17 cellular contexts compared by ENCODE assay signal in genomic region chr1:225485991-225486530, GRCh38. TPM values are rescaled to one million over a fixed set of nuclear protein-coding genes. Genes with fewer than 3 reads are reported as not detected.
DNase-seq lines count a peak whose midpoint lies in the region; ATAC-seq, FAIRE-seq and TF ChIP-seq lines count a peak whose summit lies in the region.
"Had no signal": no experiment of that assay in that cellular context is flagged by ENCODE, and none has a peak within 500 bp of the region (broad histone marks: within the 10 kb centered on the region; RNA-seq: fewer than 3 reads in every experiment).

No MANE protein-coding gene starts in this region.

- DNase-seq in HCT116 (ENCODE audit: low read depth, low spot score) (no peak), astrocyte (ENCODE audit: low read depth) (no peak), sigmoid colon (peak; percentile 32), germinal center (ENCODE audit: low spot score) (no peak)
- DNase-seq: BE2C; Caco-2; CD8-positive, alpha-beta memory T cell; DND-41; GDM1; GOT3; KBM-7 had no signal

- H3K27ac Mint-ChIP-seq in astrocyte (ENCODE audit: unreplicated experiment), result peak overlapping the region; percentile 8

- RAD21 ChIA-PET in HCT116 (lab: Charles Lee; ENCODE audit: low non-redundant PET in 1 of 2, low total read pairs in 2 of 2, uncharacterized antibody in 2 of 2, unreplicated experiment in 2 of 2), result no interaction called here

- POLR2A ChIA-PET in HCT116 (lab: Charles Lee), result no interaction called here

- H3K79me2 ChIP-seq in HCT116 (ENCODE audit: insufficient read depth, low read length) (no peaks in the 10 kb centered on the region), astrocyte (ENCODE audit: insufficient read depth, low read length) (no peaks in the 10 kb centered on the region)

- TF ChIP-seq RAD21 in HCT116 (IDR thresholded peaks at IDR 0.05; ENCODE audit: low read depth), result no peak

- peaks cover 8% of the 10 kb centered on the region for H3K36me3 Mint-ChIP-seq in astrocyte (ENCODE audit: low read depth, unreplicated experiment)
- H3K36me3 Mint-ChIP-seq: CD8-positive, alpha-beta memory T cell had no signal

- H3K36me3 ChIP-seq in BLaER1 treated with 17β-estradiol and CSF1 and Interleukin-3, amounts not matched to agents 10 nM and 100 nM, result no peaks in the 10 kb centered on the region
- H3K36me3 ChIP-seq in HCT116 (ENCODE audit: control insufficient read depth in 1 of 2, insufficient read depth in 2 of 2, low read length in 2 of 2) (no peaks in the 10 kb centered on the region), astrocyte (ENCODE audit: insufficient read depth, low read length) (peaks cover 3% of the 10 kb centered on the region), sigmoid colon (no peaks in the 10 kb centered on the region)
- H3K36me3 ChIP-seq: BE2C, HAP-1 had no signal

- H3K9ac ChIP-seq in BLaER1 treated with 17β-estradiol and CSF1 and Interleukin-3, amounts not matched to agents 10 nM and 100 nM, result no peak overlapping the region
- H3K9ac ChIP-seq in HCT116 (ENCODE audit: low read length) (no peak overlapping the region), astrocyte (ENCODE audit: low read length) (no peak overlapping the region)

- CTCF ChIA-PET in HCT116 (lab: Charles Lee), result no interaction called here

- WGBS in sigmoid colon, 2 donors, result 94 to 95% methylated on average over 6 of the region's 6 CpGs

- H3K27me3 Mint-ChIP-seq in astrocyte (ENCODE audit: low read depth, unreplicated experiment), result no peaks in the 10 kb centered on the region

- peak overlapping the region in 8 of 11 experiments; percentile 20 to 85 (median 62); a peak in 15 of 22 replicates for H3K4me2 ChIP-seq in BLaER1 treated with 17β-estradiol and CSF1 and Interleukin-3, amounts not matched to agents 10 nM and 100 nM
- H3K4me2 ChIP-seq in HCT116 (ENCODE audit: low read length), result no peak overlapping the region
- no peak overlapping the region for H3K4me2 ChIP-seq in astrocyte (ENCODE audit: low read length)

- intact Hi-C loops in HCT116 (cut with micrococcal nuclease), result no loop called here
- intact Hi-C loops in sigmoid colon (cut with DNase I), result no loop called here

- no peak overlapping the region for H3K27ac ChIP-seq in BLaER1 treated with 17β-estradiol and CSF1 and Interleukin-3, amounts not matched to agents 10 nM and 100 nM
- H3K27ac ChIP-seq in HCT116 (ENCODE audit: low read depth, low read length) (no peak overlapping the region), astrocyte (ENCODE audit: low read depth, low read length) (no peak overlapping the region), sigmoid colon (peak overlapping the region in 1 of 4 donors; percentile 82)

- ATAC-seq in HCT116, result no peak
- ATAC-seq in GM19351 (IDR thresholded peaks at IDR 0.05; ENCODE audit: unreplicated experiment), result no peak
- ATAC-seq in GM18498 (IDR thresholded peaks at IDR 0.05; ENCODE audit: unreplicated experiment), result no peak

- no peaks in the 10 kb centered on the region for H3K9me3 ChIP-seq in BLaER1 treated with 17β-estradiol and CSF1 and Interleukin-3, amounts not matched to agents 10 nM and 100 nM (replicated peaks in 1 of 11)
- H3K9me3 ChIP-seq in HCT116 (ENCODE audit: control insufficient read depth in 1 of 2, insufficient read depth in 1 of 2, low read depth in 1 of 2, low read length in 2 of 2) (no peaks in the 10 kb centered on the region), astrocyte (ENCODE audit: insufficient read depth, low read depth, low read length) (no peaks in the 10 kb centered on the region), sigmoid colon (no peaks in the 10 kb centered on the region)
- H3K9me3 ChIP-seq: BE2C, Caco-2, HAP-1 had no signal

- no peak overlapping the region for H3K4me3 ChIP-seq in BLaER1 treated with 17β-estradiol and CSF1 and Interleukin-3, amounts not matched to agents 10 nM and 100 nM
- H3K4me3 ChIP-seq in HCT116 (replicated peaks in 1 of 2; ENCODE audit: low read depth in 1 of 2, low read length in 2 of 2) (no peak overlapping the region), astrocyte (ENCODE audit: insufficient read depth, low read depth, low read length) (no peak overlapping the region), sigmoid colon (no peak overlapping the region)
- H3K4me3 ChIP-seq: HAP-1 had no signal

- H3K9me2 ChIP-seq in HCT116 (ENCODE audit: insufficient read depth), result no peaks in the 10 kb centered on the region

- no peaks in the 10 kb centered on the region; a peak in 1 of 22 replicates for H4K20me1 ChIP-seq in BLaER1 treated with 17β-estradiol and CSF1 and Interleukin-3, amounts not matched to agents 10 nM and 100 nM
- no peaks in the 10 kb centered on the region for H4K20me1 ChIP-seq in HCT116 (ENCODE audit: insufficient read depth)
- H4K20me1 ChIP-seq in astrocyte (ENCODE audit: insufficient read depth, low read length), result peaks cover 36% of the 10 kb centered on the region

- H3K4me3 Mint-ChIP-seq in astrocyte (ENCODE audit: unreplicated experiment), result no peak overlapping the region
- H3K4me3 Mint-ChIP-seq: CD8-positive, alpha-beta memory T cell had no signal

- no peak overlapping the region for H2AFZ ChIP-seq in HCT116 (ENCODE audit: low read depth, low read length, poor library complexity, severe bottlenecking)
- H2AFZ ChIP-seq in astrocyte (ENCODE audit: low read depth, low read length), result no peak overlapping the region

- TF ChIP-seq CTCF in HCT116 (IDR thresholded peaks at IDR 0.05 in 2 of 3, conservative IDR thresholded peaks at IDR 0.05 in 1 of 3; ENCODE audit: borderline replicate concordance in 1 of 3, insufficient read depth in 1 of 3, low read depth in 2 of 3, low read length in 2 of 3) (no peak), astrocyte (IDR thresholded peaks at IDR 0.05; ENCODE audit: insufficient read depth, low read depth, low read length) (no peak), sigmoid colon (IDR thresholded peaks at IDR 0.05) (no peak)

- TF ChIP-seq EP300 in sigmoid colon (IDR thresholded peaks at IDR 0.05), result no peak

- TF ChIP-seq POLR2A in HCT116 (IDR thresholded peaks at IDR 0.05; ENCODE audit: borderline replicate concordance, extremely low read depth, insufficient read depth, insufficient read length) (no peak), sigmoid colon (IDR thresholded peaks at IDR 0.05) (no peak)

- H3K4me1 Mint-ChIP-seq in astrocyte (ENCODE audit: low read depth, unreplicated experiment), result peaks cover 32% of the 10 kb centered on the region
- H3K4me1 Mint-ChIP-seq: CD8-positive, alpha-beta memory T cell had no signal

- peaks cover 3 to 48% (median 41%) of the 10 kb centered on the region in 10 experiments for H3K4me1 ChIP-seq in BLaER1 treated with 17β-estradiol and CSF1 and Interleukin-3, amounts not matched to agents 10 nM and 100 nM
- H3K4me1 ChIP-seq in HCT116 (ENCODE audit: control insufficient read depth in 1 of 2, insufficient read depth in 2 of 2, low read length in 2 of 2), result no peaks in the 10 kb centered on the region
- H3K4me1 ChIP-seq in astrocyte (ENCODE audit: insufficient read depth, low read length), result peaks cover 9% of the 10 kb centered on the region
- H3K4me1 ChIP-seq in sigmoid colon, result peaks cover 0 to 60% (median 42%) of the 10 kb centered on the region in 4 donors
- H3K4me1 ChIP-seq: BE2C, Caco-2, HAP-1 had no signal

- BruUV-seq in HCT116 (replicated peaks; lab: Mats Ljungman, UMichigan), result no TSS peak

- peaks cover 2% of the 10 kb centered on the region for H3K9me3 Mint-ChIP-seq in astrocyte (ENCODE audit: unreplicated experiment)
- H3K9me3 Mint-ChIP-seq: CD8-positive, alpha-beta memory T cell had no signal

- FAIRE-seq in astrocyte (lab: Jason Lieb, UNC), result no peak
- FAIRE-seq: A204.1, GM12892 had no signal

- no peaks in the 10 kb centered on the region for H3K27me3 ChIP-seq in BLaER1 treated with 17β-estradiol and CSF1 and Interleukin-3, amounts not matched to agents 10 nM and 100 nM
- H3K27me3 ChIP-seq in HCT116 (ENCODE audit: insufficient read depth, low read length), result no peaks in the 10 kb centered on the region
- H3K27me3 ChIP-seq in astrocyte (ENCODE audit: insufficient read depth, low read length), result no peaks in the 10 kb centered on the region
- H3K27me3 ChIP-seq in sigmoid colon, result no peaks in the 10 kb centered on the region
- H3K27me3 ChIP-seq: BE2C had no signal

TF ChIP-seq in HCT116, 20 proteins besides CTCF, POLR2A, EP300 and RAD21:
- TF ChIP-seq SIN3A (IDR thresholded peaks at IDR 0.05; ENCODE audit: low read depth) (no peak), MAX (IDR thresholded peaks at IDR 0.05) (no peak), POLR2AphosphoS5 (IDR thresholded peaks at IDR 0.05; ENCODE audit: low read depth, low read length) (peak; percentile 21; the same call in 1 of the 2 replicates)
TF ChIP-seq in HCT116: peak in this region for 1.

RNA-seq across cellular contexts. Expression of gene LBR, which starts 58.2 kb away (rescaled TPM):
- 97.4 TPM for total RNA-seq in HCT116 (2021; ENCODE audit: unreplicated experiment)
- polyA plus RNA-seq in HCT116 (2012), result 19.3 and 32.1 TPM in 2 replicates
- 35.0 and 42.6 TPM in 2 replicates for total RNA-seq in astrocyte
- total RNA-seq in sigmoid colon, result 100 to 1,000 TPM; 134 to 195 (median 169) TPM
- 10 to 100 TPM in 1 of 3 donors, 1 to 10 TPM in 2; 5.4 to 62.2 (median 6.9) TPM for polyA plus RNA-seq in sigmoid colon

Comparison
In these comparisons a context has a peak if more than half of its experiments do, and no peak if none do; other contexts are left out.
1. H3K4me2 ChIP-seq: peak in BLaER1 treated with 17β-estradiol and CSF1 and Interleukin-3, amounts not matched to agents 10 nM and 100 nM (8 of 11); none in HCT116 (single experiment) and astrocyte (single experiment).